Comparison of ENCODE assay signal across 18 cellular contexts in genomic region chr11:117107701-117108590, GRCh38.
"Had no signal": no experiment of that assay in that cellular context is flagged by ENCODE, and none has a peak within 500 bp of the region (broad histone marks: within the 10 kb centered on the region; RNA-seq: fewer than 3 reads in every experiment).

No MANE protein-coding gene starts in this region.

- H3K9me3 ChIP-seq: gastroesophageal sphincter, suprapubic skin, upper lobe of left lung had no signal

- ATAC-seq: activated T-helper 17 cell treated with anti-CD3 and anti-CD28 coated beads, Interleukin-2, amount 50 U/mL, for 72 hours; sciatic nerve; stimulated activated naive CD8-positive, alpha-beta T cell treated with anti-CD3 and anti-CD28 coated beads, Interleukin-15, Interleukin-2, amounts not matched to agents 100 U/mL and 50 U/mL, for 24 hours had no signal

- H3K4me3 Mint-ChIP-seq: activated B cell treated with CpG ODN at 0.5 μM for 24 hours; activated CD4-positive, alpha-beta T cell treated with anti-CD3 and anti-CD28 coated beads, Interleukin-2, amount 10 ng/mL, durations not matched to agents 7 days and 5 days; activated naive CD4-positive, alpha-beta T cell treated with anti-CD3 and anti-CD28 coated beads for 36 hours; activated T-helper 17 cell treated with anti-CD3 and anti-CD28 coated beads, Interleukin-2, amount 50 U/mL, for 72 hours; nephron progenitor cell; T-helper 1 cell treated with Interleukin-12 subunit alpha and Interleukin-12 subunit beta and Interleukin-4 antibody, amounts not matched to agents 30 μg/mL and 1 μg/mL, for 36 hours had no signal

- H3K4me1 Mint-ChIP-seq: activated T-helper 17 cell treated with anti-CD3 and anti-CD28 coated beads, Interleukin-2, amount 50 U/mL, for 72 hours had no signal

- H3K9me3 Mint-ChIP-seq: activated B cell treated with CpG ODN at 0.5 μM for 24 hours; activated CD4-positive, alpha-beta T cell treated with anti-CD3 and anti-CD28 coated beads, Interleukin-2, amount 10 ng/mL, durations not matched to agents 7 days and 5 days; activated naive CD4-positive, alpha-beta T cell treated with anti-CD3 and anti-CD28 coated beads for 36 hours; activated T-helper 17 cell treated with anti-CD3 and anti-CD28 coated beads, Interleukin-2, amount 50 U/mL, for 72 hours; T-helper 1 cell treated with Interleukin-12 subunit alpha and Interleukin-12 subunit beta and Interleukin-4 antibody, amounts not matched to agents 30 μg/mL and 1 μg/mL, for 36 hours had no signal

- H3K4me3 ChIP-seq: gastroesophageal sphincter, suprapubic skin, upper lobe of left lung had no signal

- H3K36me3 ChIP-seq: brain microvascular endothelial cell, gastroesophageal sphincter, suprapubic skin, upper lobe of left lung had no signal

- H3K27me3 Mint-ChIP-seq: activated B cell treated with CpG ODN at 0.5 μM for 24 hours; activated T-helper 17 cell treated with anti-CD3 and anti-CD28 coated beads, Interleukin-2, amount 50 U/mL, for 72 hours had no signal

- H3K27ac Mint-ChIP-seq: activated B cell treated with CpG ODN at 0.5 μM for 24 hours; activated CD4-positive, alpha-beta T cell treated with anti-CD3 and anti-CD28 coated beads, Interleukin-2, amount 10 ng/mL, durations not matched to agents 7 days and 5 days; activated naive CD4-positive, alpha-beta T cell treated with anti-CD3 and anti-CD28 coated beads for 36 hours; activated T-helper 17 cell treated with anti-CD3 and anti-CD28 coated beads, Interleukin-2, amount 50 U/mL, for 72 hours; nephron progenitor cell; T-helper 1 cell treated with Interleukin-12 subunit alpha and Interleukin-12 subunit beta and Interleukin-4 antibody, amounts not matched to agents 30 μg/mL and 1 μg/mL, for 36 hours had no signal

- H3K27me3 ChIP-seq: brain microvascular endothelial cell, gastroesophageal sphincter, suprapubic skin, upper lobe of left lung had no signal

- H3K27ac ChIP-seq: brain microvascular endothelial cell, suprapubic skin, upper lobe of left lung had no signal

- DNase-seq: activated B cell treated with CpG ODN at 0.5 μM for 24 hours; activated CD4-positive, alpha-beta T cell treated with anti-CD3 and anti-CD28 coated beads, Interleukin-2, amount 10 ng/mL, durations not matched to agents 7 days and 5 days; activated CD8-positive, alpha-beta memory T cell treated with anti-CD3 and anti-CD28 coated beads for 24 hours; activated naive CD4-positive, alpha-beta T cell treated with anti-CD3 and anti-CD28 coated beads for 36 hours; amniotic stem cell; brain microvascular endothelial cell; kidney; nephron progenitor cell; stimulated activated CD4-positive, alpha-beta T cell treated with anti-CD3 and anti-CD28 coated beads, Interleukin-12 subunit alpha, Interleukin-12 subunit beta, amount 100 ng/mL, for 4 hours; stimulated activated naive CD8-positive, alpha-beta T cell treated with anti-CD3 and anti-CD28 coated beads, Interleukin-15, Interleukin-2, amounts not matched to agents 100 U/mL and 50 U/mL, for 24 hours; upper lobe of left lung had no signal

- FAIRE-seq: endometrium, kidney, TTC549 had no signal
